In the genomic region with DNA sequence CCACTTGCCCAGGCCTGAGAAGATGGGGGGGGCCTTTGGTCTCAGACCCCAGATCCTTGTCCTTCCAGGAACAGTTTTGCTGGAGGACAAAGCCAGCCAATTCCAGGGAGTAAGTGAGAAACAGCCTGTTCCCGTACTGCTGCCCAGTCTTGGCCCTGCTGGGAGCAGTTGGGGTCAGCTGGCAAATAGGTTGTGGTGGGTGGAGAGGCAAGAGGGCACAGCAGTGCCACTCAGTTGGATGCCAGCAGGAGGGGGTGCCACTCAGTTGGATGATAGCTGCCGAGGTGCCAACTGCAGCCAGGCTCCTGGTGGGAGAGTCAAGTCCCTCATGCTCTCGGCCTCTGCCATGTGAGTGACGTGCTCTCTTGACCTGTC, we compare ENCODE assay signal across 1 cellular context.
A peak's percentile ranks its signal among the peaks of the same experiment; 100 is the strongest.
TF ChIP-seq lines count a peak whose summit lies in the region.

No MANE protein-coding gene starts in this region.

TF ChIP-seq in HEK293, 187 proteins besides CTCF, POLR2A, EP300 and RAD21 (continued from another document):
- TF ChIP-seq, protein P1, sequence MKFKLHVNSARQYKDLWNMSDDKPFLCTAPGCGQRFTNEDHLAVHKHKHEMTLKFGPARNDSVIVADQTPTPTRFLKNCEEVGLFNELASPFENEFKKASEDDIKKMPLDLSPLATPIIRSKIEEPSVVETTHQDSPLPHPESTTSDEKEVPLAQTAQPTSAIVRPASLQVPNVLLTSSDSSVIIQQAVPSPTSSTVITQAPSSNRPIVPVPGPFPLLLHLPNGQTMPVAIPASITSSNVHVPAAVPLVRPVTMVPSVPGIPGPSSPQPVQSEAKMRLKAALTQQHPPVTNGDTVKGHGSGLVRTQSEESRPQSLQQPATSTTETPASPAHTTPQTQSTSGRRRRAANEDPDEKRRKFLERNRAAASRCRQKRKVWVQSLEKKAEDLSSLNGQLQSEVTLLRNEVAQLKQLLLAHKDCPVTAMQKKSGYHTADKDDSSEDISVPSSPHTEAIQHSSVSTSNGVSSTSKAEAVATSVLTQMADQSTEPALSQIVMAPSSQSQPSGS (tag by site-specific recombination; IDR thresholded peaks at IDR 0.05; ENCODE audit: low read depth), result no peak
- peak; percentile 69 for TF ChIP-seq ZIC2 (tag by site-specific recombination; IDR thresholded peaks at IDR 0.05)
